In the genomic region with DNA sequence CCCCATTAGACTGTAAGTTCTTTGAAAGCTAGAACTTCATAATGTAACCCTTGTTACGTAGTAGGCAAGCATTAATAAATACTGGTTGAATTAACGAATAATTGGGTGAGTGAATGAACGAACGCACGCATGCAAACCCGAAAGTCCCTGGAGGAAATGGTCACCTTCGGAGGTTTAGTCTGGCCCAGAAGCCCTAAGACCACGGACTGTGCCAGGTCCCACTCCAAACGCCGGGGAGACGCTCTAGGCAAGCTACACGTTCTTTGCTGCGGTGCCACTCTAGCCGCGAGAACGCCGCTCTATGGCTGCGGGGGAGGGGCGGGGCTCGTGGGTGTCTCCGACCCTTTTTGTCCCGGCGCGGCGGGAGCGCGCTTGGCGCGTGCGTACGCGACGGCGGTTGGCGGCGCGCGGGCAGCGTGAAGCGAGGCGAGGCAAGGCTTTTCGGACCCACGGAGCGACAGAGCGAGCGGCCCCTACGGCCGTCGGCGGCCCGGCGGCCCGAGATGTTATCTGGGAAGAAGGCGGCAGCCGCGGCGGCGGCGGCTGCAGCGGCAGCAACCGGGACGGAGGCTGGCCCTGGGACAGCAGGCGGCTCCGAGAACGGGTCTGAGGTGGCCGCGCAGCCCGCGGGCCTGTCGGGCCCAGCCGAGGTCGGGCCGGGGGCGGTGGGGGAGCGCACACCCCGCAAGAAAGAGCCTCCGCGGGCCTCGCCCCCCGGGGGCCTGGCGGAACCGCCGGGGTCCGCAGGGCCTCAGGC, we compare ENCODE assay signal across 8 cellular contexts. TPM values are rescaled to one million over a fixed set of nuclear protein-coding genes. Genes with fewer than 3 reads are reported as not detected.
DNase-seq lines count a peak whose midpoint lies in the region; ATAC-seq and TF ChIP-seq lines count a peak whose summit lies in the region.

A gene (plus strand): TSS at position 375 of the 757 bp plus-strand sequence. CDS start 129 bp downstream, at position 504.

- peak within 1 kb of the TSS; percentile 94 for H3K4me2 ChIP-seq in PC-9

- H3K4me1 ChIP-seq in PC-9 (replicated peaks; ENCODE audit: insufficient read depth) (peaks cover 31% of the 10 kb centered on the region), mucosa of rectum (ENCODE audit: control insufficient read depth in 2 of 2, insufficient read depth in 2 of 2, low read length in 2 of 2) (peaks cover 2 to 4% of the 10 kb centered on the region in 2 donors)

- H3K9me3 Mint-ChIP-seq in IgD-negative memory B cell, result peaks cover 0 to 8% (median 0%) of the 10 kb centered on the region in 3 donors

- H3K36me3 ChIP-seq in PC-9 (ENCODE audit: low read depth) (peaks cover 24% of the 10 kb centered on the region; the same call in 1 of the 2 replicates), mucosa of rectum (ENCODE audit: control insufficient read depth in 2 of 2, insufficient read depth in 2 of 2, low read length in 2 of 2) (no peaks in the 10 kb centered on the region)

- H3K27me3 ChIP-seq in PC-9 (ENCODE audit: insufficient read depth, low read depth) (no peaks in the 10 kb centered on the region), mucosa of rectum (ENCODE audit: control insufficient read depth in 2 of 2, insufficient read depth in 2 of 2, low read length in 2 of 2) (no peaks in the 10 kb centered on the region)

- intact Hi-C loops in PC-9 (cut with micrococcal nuclease; ENCODE audit: unreplicated experiment), result loop anchor here (1.0 to 2.0 kb wide), 2 partner anchors 9 to 42 kb away; no protein-coding TSS in a partner anchor

- CTCF ChIA-PET in PC-9 (lab: Charles Lee), result no interaction called here

- H3K4me1 Mint-ChIP-seq in IgD-negative memory B cell, result peaks cover 26 to 33% (median 31%) of the 10 kb centered on the region in 3 donors

- peak; percentile 89 for ATAC-seq in GM21529 (IDR thresholded peaks at IDR 0.05; ENCODE audit: unreplicated experiment)

- TF ChIP-seq CTCF in PC-9 (conservative IDR thresholded peaks at IDR 0.05) (no peak), epithelial cell of proximal tubule (conservative IDR thresholded peaks at IDR 0.05; ENCODE audit: low read depth, low read length) (peak; percentile 37)

- H3K9me2 ChIP-seq in PC-9 (ENCODE audit: insufficient read depth), result no peaks in the 10 kb centered on the region

- H3K79me2 ChIP-seq in PC-9 (ENCODE audit: low read depth), result peaks cover 60% of the 10 kb centered on the region

- peak within 1 kb of the TSS; percentile 78 to 79 for H3K9ac ChIP-seq in mucosa of rectum (ENCODE audit: low read depth in 1 of 2, low read length in 2 of 2)

- H3K36me3 Mint-ChIP-seq in IgD-negative memory B cell, result peaks cover 8% of the 10 kb centered on the region

- H4K20me1 ChIP-seq in PC-9 (ENCODE audit: insufficient read depth), result peaks cover 24% of the 10 kb centered on the region

- peaks cover 18% of the 10 kb centered on the region; the same call in 1 of the 2 replicates for H3F3A ChIP-seq in PC-9 (ENCODE audit: insufficient read depth, low read depth)

- BruUV-seq in PC-9 (replicated peaks; lab: Mats Ljungman, UMichigan), result no TSS peak

- peak within 1 kb of the TSS; percentile 86 for H3K4me3 ChIP-seq in PC-9
- H3K4me3 ChIP-seq in epithelial cell of proximal tubule (ENCODE audit: low read depth, low read length), result peak within 1 kb of the TSS; percentile 81
- H3K4me3 ChIP-seq in mucosa of rectum (ENCODE audit: low read length in 2 of 2), result peak within 1 kb of the TSS; percentile 97 to 98

- H2AFZ ChIP-seq in PC-9, result peak within 1 kb of the TSS; percentile 90

- H3K27ac Mint-ChIP-seq in IgD-negative memory B cell, result peak within 1 kb of the TSS; percentile 79 to 97 (median 94)

- POLR2A ChIA-PET in PC-9 (lab: Charles Lee; ENCODE audit: unreplicated experiment), result interaction anchor here (0.5 to 1.0 kb wide), 5 partner anchors 8 to 265 kb away, joined by 3 to 6 read pairs (median 4); no protein-coding TSS in a partner anchor

- H3K27ac ChIP-seq in PC-9 (peak within 1 kb of the TSS; percentile 88), mucosa of rectum (ENCODE audit: low read depth in 2 of 2, low read length in 2 of 2) (peak within 1 kb of the TSS; percentile 80 to 89)

- peaks cover 3% of the 10 kb centered on the region for H3K27me3 Mint-ChIP-seq in IgD-negative memory B cell

- H3K9me3 ChIP-seq in PC-9 (ENCODE audit: insufficient read depth, low read depth) (no peaks in the 10 kb centered on the region), mucosa of rectum (ENCODE audit: control insufficient read depth in 2 of 2, low read length in 2 of 2) (no peaks in the 10 kb centered on the region)

- peak within 1 kb of the TSS; percentile 96 to 100 (median 99) for H3K4me3 Mint-ChIP-seq in IgD-negative memory B cell

- DNase-seq in DMS53 (lab: John Stamatoyannopoulos, UW) (peak; percentile 99), PC-9 (peak; percentile 88 to 97), epithelial cell of proximal tubule (ENCODE audit: low read depth) (peak; percentile 77)
- DNase-seq in activated T-cell treated with anti-CD3 and anti-CD28 coated beads, Interleukin-2, amount 50 U/mL, for 1 hour, result peak; percentile 97
- DNase-seq in stimulated activated CD8-positive, alpha-beta memory T cell treated with anti-CD3 and anti-CD28 coated beads, Interleukin-4, amount 100 ng/mL, for 48 hours, result peak; percentile 97

RNA-seq across cellular contexts. Expression of the gene that starts here (rescaled TPM):
- 43.8 TPM for polyA plus RNA-seq in IgD-negative memory B cell
- total RNA-seq in PC-9 (2021), result 185 and 213 TPM in 2 replicates
- 110 and 136 TPM in 2 replicates for total RNA-seq in epithelial cell of proximal tubule

Comparison
In these comparisons a context has a peak if more than half of its experiments do, and no peak if none do; other contexts are left out.
1. Peak in every context shown above with its lines: DNase-seq, ATAC-seq, H3K4me3 ChIP-seq and H3K27ac ChIP-seq.